In the genomic region with DNA sequence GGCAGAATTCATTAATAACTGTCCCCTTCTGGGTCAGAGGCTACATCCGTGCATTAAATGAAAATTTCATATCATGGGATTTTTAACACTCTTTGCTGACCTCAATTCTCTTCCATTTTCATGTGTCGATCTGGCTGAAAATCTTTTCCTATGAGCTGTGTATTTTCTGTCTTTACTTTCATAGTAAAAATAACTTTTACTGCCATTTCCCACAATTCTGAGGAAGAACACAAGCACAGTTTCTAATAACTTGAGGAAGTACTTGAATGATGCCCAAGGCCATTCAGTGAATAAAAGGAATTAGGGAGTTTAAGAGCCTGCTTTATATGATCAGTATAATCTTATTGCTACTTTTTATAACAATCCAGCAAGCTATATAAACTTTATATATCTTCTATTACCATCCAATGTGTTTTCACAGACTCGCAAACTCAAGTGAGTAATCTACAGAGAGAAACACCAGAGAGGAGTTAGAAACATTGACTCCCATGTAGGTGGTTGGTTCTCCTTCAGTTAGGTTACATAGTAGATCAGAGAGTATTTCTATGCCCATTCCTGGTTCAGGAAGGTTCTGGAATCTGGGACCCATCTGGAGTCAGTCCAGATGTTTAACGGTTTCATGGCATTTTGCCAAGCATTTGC, we compare ENCODE assay signal across 37 cellular contexts.
"Had no signal": no experiment of that assay in that cellular context is flagged by ENCODE, and none has a peak within 500 bp of the region (broad histone marks: within the 10 kb centered on the region; RNA-seq: fewer than 3 reads in every experiment).

No MANE protein-coding gene starts in this region.

- DNase-seq: activated CD4-positive, alpha-beta memory T cell treated with anti-CD3 and anti-CD28 coated beads, Interleukin-2, amount 10 ng/mL, durations not matched to agents 7 days and 5 days; activated CD4-positive, alpha-beta T cell treated with anti-CD3 and anti-CD28 coated beads for 1 hour; activated CD4-positive, alpha-beta T cell treated with anti-CD3 and anti-CD28 coated beads for 36 hours; activated CD4-positive, alpha-beta T cell treated with anti-CD3 and anti-CD28 coated beads for 48 hours; activated CD4-positive, alpha-beta T cell treated with anti-CD3 and anti-CD28 coated beads, Interleukin-2, amount 10 ng/mL, durations not matched to agents 7 days and 5 days; activated CD4-positive, alpha-beta T cell treated with anti-CD3 and anti-CD28 coated beads, Interleukin-2, amount 50 U/mL, for 48 hours; activated CD4-positive, CD25-positive, alpha-beta regulatory T cell; activated CD8-positive, alpha-beta memory T cell treated with anti-CD3 and anti-CD28 coated beads for 24 hours; activated CD8-positive, alpha-beta memory T cell treated with anti-CD3 and anti-CD28 coated beads, Interleukin-2, amount 10 ng/mL, durations not matched to agents 7 days and 5 days; activated CD8-positive, alpha-beta memory T cell treated with anti-CD3 and anti-CD28 coated beads, Interleukin-2, amount 50 U/mL, for 48 hours; activated CD8-positive, alpha-beta T cell treated with anti-CD3 and anti-CD28 coated beads, Interleukin-2, amount 10 ng/mL, durations not matched to agents 7 days and 5 days; activated effector memory CD4-positive, alpha-beta T cell treated with Interleukin-2 at 50 U/mL for 16 hours; activated gamma-delta T cell; activated naive CD4-positive, alpha-beta T cell treated with anti-CD3 and anti-CD28 coated beads, Interleukin-2, amount 10 ng/mL, durations not matched to agents 7 days and 5 days; activated naive CD4-positive, alpha-beta T cell treated with Interleukin-2 at 50 U/mL for 16 hours; activated naive CD8-positive, alpha-beta T cell treated with anti-CD3 and anti-CD28 coated beads, Interleukin-2, amount 10 ng/mL, durations not matched to agents 7 days and 5 days; activated naive CD8-positive, alpha-beta T cell treated with anti-CD3 and anti-CD28 coated beads, Interleukin-2, amount 50 U/mL, for 24 hours; activated T-cell treated with anti-CD3 and anti-CD28 coated beads, Interleukin-2, amount 50 U/mL, for 24 hours; activated T-cell treated with anti-CD3 and anti-CD28 coated beads, Interleukin-2, amount 50 U/mL, for 48 hours; amygdala; anterior cingulate cortex; caudate nucleus; cerebellar nuclear complex; T-cell; T-helper 17 cell; T-helper 9 cell; WERI-Rb-1 had no signal

- H3K27ac Mint-ChIP-seq: activated CD4-positive, alpha-beta memory T cell treated with anti-CD3 and anti-CD28 coated beads, Interleukin-2, amount 10 ng/mL, durations not matched to agents 7 days and 5 days; activated CD4-positive, alpha-beta T cell treated with anti-CD3 and anti-CD28 coated beads for 36 hours; activated CD4-positive, alpha-beta T cell treated with anti-CD3 and anti-CD28 coated beads, Interleukin-2, amount 10 ng/mL, durations not matched to agents 7 days and 5 days; activated CD8-positive, alpha-beta memory T cell treated with anti-CD3 and anti-CD28 coated beads, Interleukin-2, amount 10 ng/mL, durations not matched to agents 7 days and 5 days; activated CD8-positive, alpha-beta T cell treated with anti-CD3 and anti-CD28 coated beads, Interleukin-2, amount 10 ng/mL, durations not matched to agents 7 days and 5 days; activated naive CD4-positive, alpha-beta T cell treated with anti-CD3 and anti-CD28 coated beads, Interleukin-2, amount 10 ng/mL, durations not matched to agents 7 days and 5 days; activated naive CD4-positive, alpha-beta T cell treated with anti-CD3 and anti-CD28 coated beads, Interleukin-2, amount 50 U/mL, for 24 hours; activated naive CD8-positive, alpha-beta T cell; activated naive CD8-positive, alpha-beta T cell treated with anti-CD3 and anti-CD28 coated beads, Interleukin-2, amount 10 ng/mL, durations not matched to agents 7 days and 5 days; activated naive CD8-positive, alpha-beta T cell treated with anti-CD3 and anti-CD28 coated beads, Interleukin-2, amount 50 U/mL, for 24 hours; activated T-cell treated with anti-CD3 and anti-CD28 coated beads, Interleukin-2, amount 50 U/mL, for 24 hours; activated T-helper 2 cell treated with anti-CD3 and anti-CD28 coated beads, Interferon-gamma antibody, Interleukin-2, Interleukin-4, amounts not matched to agents 10 μg/mL and 5 μg/mL and 100 μg/mL, durations not matched to agents 14 hours and 24 hours and 36 hours; brain; T-cell; T-helper 17 cell; WTC11 had no signal

- H3K36me3 Mint-ChIP-seq: activated CD8-positive, alpha-beta memory T cell treated with anti-CD3 and anti-CD28 coated beads, Interleukin-2, amount 10 ng/mL, durations not matched to agents 7 days and 5 days; activated naive CD4-positive, alpha-beta T cell treated with anti-CD3 and anti-CD28 coated beads, Interleukin-2, amount 10 ng/mL, durations not matched to agents 7 days and 5 days; activated naive CD8-positive, alpha-beta T cell; activated naive CD8-positive, alpha-beta T cell treated with anti-CD3 and anti-CD28 coated beads, Interleukin-2, amount 10 ng/mL, durations not matched to agents 7 days and 5 days; brain; T-cell; WTC11 had no signal

- H3K4me3 Mint-ChIP-seq: activated CD4-positive, alpha-beta memory T cell treated with anti-CD3 and anti-CD28 coated beads, Interleukin-2, amount 10 ng/mL, durations not matched to agents 7 days and 5 days; activated CD4-positive, alpha-beta T cell treated with anti-CD3 and anti-CD28 coated beads for 36 hours; activated CD4-positive, alpha-beta T cell treated with anti-CD3 and anti-CD28 coated beads, Interleukin-2, amount 10 ng/mL, durations not matched to agents 7 days and 5 days; activated CD8-positive, alpha-beta memory T cell treated with anti-CD3 and anti-CD28 coated beads, Interleukin-2, amount 10 ng/mL, durations not matched to agents 7 days and 5 days; activated CD8-positive, alpha-beta T cell treated with anti-CD3 and anti-CD28 coated beads, Interleukin-2, amount 10 ng/mL, durations not matched to agents 7 days and 5 days; activated naive CD4-positive, alpha-beta T cell treated with anti-CD3 and anti-CD28 coated beads, Interleukin-2, amount 10 ng/mL, durations not matched to agents 7 days and 5 days; activated naive CD4-positive, alpha-beta T cell treated with anti-CD3 and anti-CD28 coated beads, Interleukin-2, amount 50 U/mL, for 24 hours; activated naive CD8-positive, alpha-beta T cell; activated naive CD8-positive, alpha-beta T cell treated with anti-CD3 and anti-CD28 coated beads, Interleukin-2, amount 10 ng/mL, durations not matched to agents 7 days and 5 days; activated naive CD8-positive, alpha-beta T cell treated with anti-CD3 and anti-CD28 coated beads, Interleukin-2, amount 50 U/mL, for 24 hours; activated T-cell treated with anti-CD3 and anti-CD28 coated beads, Interleukin-2, amount 50 U/mL, for 24 hours; brain; central memory CD8-positive, alpha-beta T cell; T-cell; T-helper 17 cell; WTC11 had no signal

- FAIRE-seq: bronchial epithelial cell had no signal

- ATAC-seq: activated CD4-positive, alpha-beta T cell treated with anti-CD3 and anti-CD28 coated beads for 36 hours; activated CD4-positive, CD25-positive, alpha-beta regulatory T cell treated with anti-CD3 and anti-CD28 coated beads, Interleukin-2, amount 50 U/mL, for 24 hours; activated CD8-positive, alpha-beta memory T cell treated with anti-CD3 and anti-CD28 coated beads, Interleukin-2, amount 10 ng/mL, durations not matched to agents 7 days and 5 days; activated CD8-positive, alpha-beta T cell treated with anti-CD3 and anti-CD28 coated beads, Interleukin-2, amount 10 ng/mL, durations not matched to agents 7 days and 5 days; activated naive CD8-positive, alpha-beta T cell treated with anti-CD3 and anti-CD28 coated beads, Interleukin-2, amount 50 U/mL, for 24 hours; T-cell; T-helper 17 cell; WTC11 had no signal

- H3K9me3 ChIP-seq: ascending aorta had no signal

- H3K4me1 Mint-ChIP-seq: activated CD4-positive, alpha-beta memory T cell treated with anti-CD3 and anti-CD28 coated beads, Interleukin-2, amount 10 ng/mL, durations not matched to agents 7 days and 5 days; activated CD4-positive, alpha-beta T cell treated with anti-CD3 and anti-CD28 coated beads for 36 hours; activated CD4-positive, alpha-beta T cell treated with anti-CD3 and anti-CD28 coated beads, Interleukin-2, amount 10 ng/mL, durations not matched to agents 7 days and 5 days; activated CD8-positive, alpha-beta memory T cell treated with anti-CD3 and anti-CD28 coated beads, Interleukin-2, amount 10 ng/mL, durations not matched to agents 7 days and 5 days; activated naive CD4-positive, alpha-beta T cell treated with anti-CD3 and anti-CD28 coated beads, Interleukin-2, amount 10 ng/mL, durations not matched to agents 7 days and 5 days; activated naive CD4-positive, alpha-beta T cell treated with anti-CD3 and anti-CD28 coated beads, Interleukin-2, amount 50 U/mL, for 24 hours; activated naive CD8-positive, alpha-beta T cell treated with anti-CD3 and anti-CD28 coated beads, Interleukin-2, amount 10 ng/mL, durations not matched to agents 7 days and 5 days; activated naive CD8-positive, alpha-beta T cell treated with anti-CD3 and anti-CD28 coated beads, Interleukin-2, amount 50 U/mL, for 24 hours; brain; central memory CD8-positive, alpha-beta T cell; T-cell; T-helper 17 cell had no signal

- H3K27ac ChIP-seq: ascending aorta, cardiac muscle cell, WERI-Rb-1 had no signal

- H3K27me3 ChIP-seq: ascending aorta, cardiac muscle cell had no signal

- H3K4me1 ChIP-seq: ascending aorta had no signal

- H3K9me3 Mint-ChIP-seq: activated CD4-positive, alpha-beta memory T cell treated with anti-CD3 and anti-CD28 coated beads, Interleukin-2, amount 10 ng/mL, durations not matched to agents 7 days and 5 days; activated CD4-positive, alpha-beta T cell treated with anti-CD3 and anti-CD28 coated beads, Interleukin-2, amount 10 ng/mL, durations not matched to agents 7 days and 5 days; activated naive CD4-positive, alpha-beta T cell treated with anti-CD3 and anti-CD28 coated beads, Interleukin-2, amount 10 ng/mL, durations not matched to agents 7 days and 5 days; activated naive CD4-positive, alpha-beta T cell treated with anti-CD3 and anti-CD28 coated beads, Interleukin-2, amount 50 U/mL, for 24 hours; activated naive CD8-positive, alpha-beta T cell treated with anti-CD3 and anti-CD28 coated beads, Interleukin-2, amount 10 ng/mL, durations not matched to agents 7 days and 5 days; activated naive CD8-positive, alpha-beta T cell treated with anti-CD3 and anti-CD28 coated beads, Interleukin-2, amount 50 U/mL, for 24 hours; activated T-cell treated with anti-CD3 and anti-CD28 coated beads, Interleukin-2, amount 50 U/mL, for 24 hours; activated T-helper 2 cell treated with anti-CD3 and anti-CD28 coated beads, Interferon-gamma antibody, Interleukin-2, Interleukin-4, amounts not matched to agents 10 μg/mL and 5 μg/mL and 100 μg/mL, durations not matched to agents 14 hours and 24 hours and 36 hours; central memory CD8-positive, alpha-beta T cell had no signal

- H3K4me3 ChIP-seq: ascending aorta, cardiac muscle cell had no signal

- H3K36me3 ChIP-seq: ascending aorta, cardiac muscle cell, WERI-Rb-1 had no signal

- H3K27me3 Mint-ChIP-seq: activated CD4-positive, alpha-beta memory T cell treated with anti-CD3 and anti-CD28 coated beads, Interleukin-2, amount 10 ng/mL, durations not matched to agents 7 days and 5 days; activated CD4-positive, alpha-beta T cell treated with anti-CD3 and anti-CD28 coated beads, Interleukin-2, amount 10 ng/mL, durations not matched to agents 7 days and 5 days; activated CD8-positive, alpha-beta memory T cell treated with anti-CD3 and anti-CD28 coated beads, Interleukin-2, amount 10 ng/mL, durations not matched to agents 7 days and 5 days; activated naive CD4-positive, alpha-beta T cell treated with anti-CD3 and anti-CD28 coated beads, Interleukin-2, amount 10 ng/mL, durations not matched to agents 7 days and 5 days; activated naive CD4-positive, alpha-beta T cell treated with anti-CD3 and anti-CD28 coated beads, Interleukin-2, amount 50 U/mL, for 24 hours; activated naive CD8-positive, alpha-beta T cell treated with anti-CD3 and anti-CD28 coated beads, Interleukin-2, amount 10 ng/mL, durations not matched to agents 7 days and 5 days; activated naive CD8-positive, alpha-beta T cell treated with anti-CD3 and anti-CD28 coated beads, Interleukin-2, amount 50 U/mL, for 24 hours; central memory CD8-positive, alpha-beta T cell had no signal
